8 cellular contexts compared by ENCODE assay signal in genomic region chr12:5171701-5172100, GRCh38.
DNase-seq lines count a peak whose midpoint lies in the region; ATAC-seq and TF ChIP-seq lines count a peak whose summit lies in the region.

No MANE protein-coding gene starts in this region.

- intact Hi-C loops in A673 (cut with micrococcal nuclease; ENCODE audit: unreplicated experiment) (loop anchor here (2.0 to 5.0 kb wide), 2 partner anchors 271 to 341 kb away; no protein-coding TSS in a partner anchor), Panc1 (cut with micrococcal nuclease; ENCODE audit: unreplicated experiment) (loop anchor here (5.0 kb wide), 1 partner anchor 271 kb away; no protein-coding TSS in a partner anchor)

- H3K4me3 ChIP-seq in A673 (ENCODE audit: low read depth, low read length, poor library complexity, severe bottlenecking) (no peak overlapping the region), Panc1 (ENCODE audit: low read depth in 2 of 2, low read length in 2 of 2) (no peak overlapping the region), fibroblast of mammary gland (ENCODE audit: control insufficient read depth, low read depth, low read length) (no peak overlapping the region), parathyroid adenoma (ENCODE audit: low read depth, low read length) (no peak overlapping the region)

- no peak overlapping the region for H3K9ac ChIP-seq in parathyroid adenoma

- in situ Hi-C loops in Panc1 (cut with HindIII; ENCODE audit: low pct_unique_long_range_greater_than_20kb, low sequenced_read_pairs): no loop called here

- ATAC-seq in Panc1 (peak; percentile 51; the same call in 1 of the 2 replicates), GM18868 (IDR thresholded peaks at IDR 0.05; ENCODE audit: unreplicated experiment) (no peak)

- no peak overlapping the region for H2AFZ ChIP-seq in parathyroid adenoma

- no peaks in the 10 kb centered on the region for H3K79me2 ChIP-seq in parathyroid adenoma

- CTCF ChIA-PET in A673 (lab: Charles Lee) (interaction anchor here (0.5 kb wide), 1 partner anchor 626 kb away, joined by 3 read pairs; no protein-coding TSS in a partner anchor), Panc1 (lab: Charles Lee) (no interaction called here)

- BruUV-seq in A673 (replicated peaks; lab: Mats Ljungman, UMichigan) (no TSS peak), Panc1 (replicated peaks; lab: Mats Ljungman, UMichigan) (no TSS peak)

- TF ChIP-seq CTCF in A673 (conservative IDR thresholded peaks at IDR 0.05; ENCODE audit: low read depth, low read length): peak; percentile 69
- peak; percentile 13 for TF ChIP-seq CTCF in GM20000 (IDR thresholded peaks at IDR 0.05; ENCODE audit: extremely low read depth, missing control alignments)
- peak; percentile 64 for TF ChIP-seq CTCF in Panc1 (IDR thresholded peaks at IDR 0.05)
- peak; percentile 47 for TF ChIP-seq CTCF in fibroblast of mammary gland (conservative IDR thresholded peaks at IDR 0.05; ENCODE audit: control insufficient read depth, insufficient read depth, low read depth, low read length)
- TF ChIP-seq CTCF in parathyroid adenoma (IDR thresholded peaks at IDR 0.05): peak; percentile 28

- DNase-seq in A673 (ENCODE audit: low spot score) (peak; percentile 37), GM20000 (ENCODE audit: low spot score) (no peak), Panc1 (ENCODE audit: low read depth, low spot score) (peak; percentile 2), fibroblast of mammary gland (ENCODE audit: low read depth) (peak; percentile 28)
- DNase-seq in stimulated activated CD4-positive, alpha-beta T cell treated with anti-CD3 and anti-CD28 coated beads, Interleukin-2, amount 100 ng/mL, for 48 hours: no peak
- no peak for DNase-seq in stimulated activated CD4-positive, alpha-beta T cell treated with anti-CD3 and anti-CD28 coated beads, Interleukin-12 subunit alpha, Interleukin-12 subunit beta, amount 100 ng/mL, for 4 hours

- H3K4me1 ChIP-seq in A673 (ENCODE audit: insufficient read depth, low read length, poor library complexity, severe bottlenecking) (no peaks in the 10 kb centered on the region), Panc1 (ENCODE audit: control insufficient read depth, insufficient read depth, low read length) (no peaks in the 10 kb centered on the region), parathyroid adenoma (no peaks in the 10 kb centered on the region)

- H3K27me3 ChIP-seq in A673 (replicated peaks; ENCODE audit: insufficient read depth, low read depth, low read length, poor library complexity): peaks cover 18% of the 10 kb centered on the region
- H3K27me3 ChIP-seq in Panc1 (ENCODE audit: control insufficient read depth, insufficient read depth, low read length): no peaks in the 10 kb centered on the region
- H3K27me3 ChIP-seq in parathyroid adenoma (ENCODE audit: control insufficient read depth, insufficient read depth, low read length): no peaks in the 10 kb centered on the region

- H3K36me3 ChIP-seq in A673 (ENCODE audit: insufficient read depth, low read length, poor library complexity, severe bottlenecking) (no peaks in the 10 kb centered on the region), Panc1 (ENCODE audit: control insufficient read depth, insufficient read depth, low read length) (no peaks in the 10 kb centered on the region), parathyroid adenoma (ENCODE audit: control insufficient read depth, insufficient read depth, low read length) (no peaks in the 10 kb centered on the region)

- H3K27ac ChIP-seq in A673 (ENCODE audit: low read depth, low read length, poor library complexity, severe bottlenecking) (no peak overlapping the region), Panc1 (ENCODE audit: low read length) (no peak overlapping the region), parathyroid adenoma (no peak overlapping the region)

- no peak overlapping the region for H3K4me2 ChIP-seq in parathyroid adenoma (ENCODE audit: low read length)

- H3K9me3 ChIP-seq in A673 (ENCODE audit: low read depth, low read length, poor library complexity, severe bottlenecking) (no peaks in the 10 kb centered on the region), Panc1 (ENCODE audit: control insufficient read depth, insufficient read depth, low read depth, low read length) (no peaks in the 10 kb centered on the region), parathyroid adenoma (ENCODE audit: control insufficient read depth, low read length) (no peaks in the 10 kb centered on the region)

- POLR2A ChIA-PET in A673 (lab: Charles Lee; ENCODE audit: low non-redundant PET): no interaction called here
- POLR2A ChIA-PET in Panc1 (lab: Charles Lee): no interaction called here

Comparison
In these comparisons a context has a peak if more than half of its experiments do, and no peak if none do; other contexts are left out.
1. DNase-seq: peak in A673 (single experiment), Panc1 (single experiment) and fibroblast of mammary gland (single experiment); none in GM20000 (single experiment), stimulated activated CD4-positive, alpha-beta T cell treated with anti-CD3 and anti-CD28 coated beads, Interleukin-2, amount 100 ng/mL, for 48 hours (0 of 2) and stimulated activated CD4-positive, alpha-beta T cell treated with anti-CD3 and anti-CD28 coated beads, Interleukin-12 subunit alpha, Interleukin-12 subunit beta, amount 100 ng/mL, for 4 hours (single experiment).
2. CTCF ChIP-seq: peak in every context shown above with its lines; median percentile 69 in A673; 64 in Panc1; 47 in fibroblast of mammary gland; 28 in parathyroid adenoma; 13 in GM20000.